ENCODE assay signal across 20 cellular contexts in genomic region chr2:187618813-187619212, GRCh38.
DNase-seq lines count a peak whose midpoint lies in the region; ATAC-seq and TF ChIP-seq lines count a peak whose summit lies in the region.
"Had no signal": no experiment of that assay in that cellular context is flagged by ENCODE, and none has a peak within 500 bp of the region (broad histone marks: within the 10 kb centered on the region; RNA-seq: fewer than 3 reads in every experiment).

No MANE protein-coding gene starts in this region.

- H2AK5ac ChIP-seq in H9 (ENCODE audit: insufficient read length, low read length), result no peak overlapping the region

- TF ChIP-seq CTCF in H9 (conservative IDR thresholded peaks at IDR 0.05) (no peak), fibroblast of villous mesenchyme (IDR thresholded peaks at IDR 0.05; ENCODE audit: insufficient read depth, low read depth, low read length) (no peak), natural killer cell (IDR thresholded peaks at IDR 0.05) (no peak)

- no peak overlapping the region for H3K18ac ChIP-seq in H9 (ENCODE audit: insufficient read length, low read depth, low read length)

- H3K36me3 Mint-ChIP-seq in H9 (ENCODE audit: insufficient read depth in 1 of 3, low read depth in 3 of 3) (no peaks in the 10 kb centered on the region), natural killer cell (no peaks in the 10 kb centered on the region)
- H3K36me3 Mint-ChIP-seq: activated naive CD8-positive, alpha-beta T cell treated with anti-CD3 and anti-CD28 coated beads, Interleukin-2, amount 10 ng/mL, durations not matched to agents 7 days and 5 days had no signal

- H2BK120ac ChIP-seq in H9 (ENCODE audit: low read depth, low read length, poor library complexity, severe bottlenecking), result no peak overlapping the region

- H3K56ac ChIP-seq in H9 (ENCODE audit: insufficient read length, low read depth, low read length), result no peak overlapping the region

- no peak overlapping the region for H3K27ac ChIP-seq in H9 (ENCODE audit: insufficient read length, low read depth, low read length)
- H3K27ac ChIP-seq: colonic mucosa, esophagus squamous epithelium, tibial nerve had no signal

- intact Hi-C loops in Right ventricle myocardium inferior (cut with DNase I), result no loop called here
- intact Hi-C loops in natural killer cell (cut with micrococcal nuclease), result no loop called here

- H3K4me3 ChIP-seq in fibroblast of villous mesenchyme (ENCODE audit: low read depth, low read length), result no peak overlapping the region
- H3K4me3 ChIP-seq: colonic mucosa, esophagus squamous epithelium, mucosa of descending colon, tibial nerve had no signal

- peak overlapping the region; percentile 5 to 89 (median 21); a peak in 2 of 7 replicates for H3K27ac Mint-ChIP-seq in H9
- H3K27ac Mint-ChIP-seq in natural killer cell, result no peak overlapping the region
- H3K27ac Mint-ChIP-seq: activated CD4-positive, alpha-beta T cell treated with anti-CD3 and anti-CD28 coated beads, Interleukin-2, amount 10 ng/mL, durations not matched to agents 24 days and 14 days; activated naive CD8-positive, alpha-beta T cell treated with anti-CD3 and anti-CD28 coated beads, Interleukin-2, amount 10 ng/mL, durations not matched to agents 7 days and 5 days; B cell had no signal

- H3K27me3 ChIP-seq in H9 (ENCODE audit: insufficient read depth, low read length), result no peaks in the 10 kb centered on the region
- H3K27me3 ChIP-seq: colonic mucosa, esophagus squamous epithelium, tibial nerve had no signal

- no peaks in the 10 kb centered on the region for H3K9me3 ChIP-seq in H9 (ENCODE audit: control insufficient read depth, low read depth, low read length)
- H3K9me3 ChIP-seq: colonic mucosa, esophagus squamous epithelium, mucosa of descending colon, tibial nerve had no signal

- no peak overlapping the region for H3K4me3 Mint-ChIP-seq in H9
- no peak overlapping the region for H3K4me3 Mint-ChIP-seq in natural killer cell
- H3K4me3 Mint-ChIP-seq: activated CD4-positive, alpha-beta T cell treated with anti-CD3 and anti-CD28 coated beads, Interleukin-2, amount 10 ng/mL, durations not matched to agents 24 days and 14 days; activated naive CD8-positive, alpha-beta T cell treated with anti-CD3 and anti-CD28 coated beads, Interleukin-2, amount 10 ng/mL, durations not matched to agents 7 days and 5 days; B cell had no signal

- H2BK15ac ChIP-seq in H9 (ENCODE audit: low read depth, low read length), result no peak overlapping the region

- no peak overlapping the region for H3K4me2 ChIP-seq in H9 (ENCODE audit: insufficient read depth, insufficient read length, low read length)

- no peak overlapping the region for H2BK20ac ChIP-seq in H9 (ENCODE audit: low read depth, low read length, poor library complexity, severe bottlenecking)

- no peaks in the 10 kb centered on the region for H3K23me2 ChIP-seq in H9 (ENCODE audit: insufficient read length, low read depth, low read length, poor library complexity, severe bottlenecking)

- H4K8ac ChIP-seq in H9 (replicated peaks; ENCODE audit: insufficient read length, low read depth, low read length), result no peak overlapping the region

- no peaks in the 10 kb centered on the region for H3K79me1 ChIP-seq in H9 (ENCODE audit: insufficient read depth, low read depth, low read length, poor library complexity, severe bottlenecking)

- no peak overlapping the region for H3T11ph ChIP-seq in H9 (ENCODE audit: low read length)

- H4K5ac ChIP-seq in H9 (ENCODE audit: insufficient read length, low read depth, low read length), result no peak overlapping the region

- H3K4me1 Mint-ChIP-seq in H9 (peaks cover 34 to 48% of the 10 kb centered on the region in 2 experiments), natural killer cell (no peaks in the 10 kb centered on the region)
- H3K4me1 Mint-ChIP-seq: activated CD4-positive, alpha-beta T cell treated with anti-CD3 and anti-CD28 coated beads, Interleukin-2, amount 10 ng/mL, durations not matched to agents 24 days and 14 days; activated naive CD8-positive, alpha-beta T cell treated with anti-CD3 and anti-CD28 coated beads, Interleukin-2, amount 10 ng/mL, durations not matched to agents 7 days and 5 days; B cell had no signal

- H3K9me3 Mint-ChIP-seq in H9 (no peaks in the 10 kb centered on the region), natural killer cell (peaks cover 2 to 7% of the 10 kb centered on the region in 2 donors)
- H3K9me3 Mint-ChIP-seq: activated CD4-positive, alpha-beta T cell treated with anti-CD3 and anti-CD28 coated beads, Interleukin-2, amount 10 ng/mL, durations not matched to agents 24 days and 14 days; activated naive CD8-positive, alpha-beta T cell treated with anti-CD3 and anti-CD28 coated beads, Interleukin-2, amount 10 ng/mL, durations not matched to agents 7 days and 5 days had no signal

- H4K91ac ChIP-seq in H9 (ENCODE audit: insufficient read length, low read depth, low read length), result no peak overlapping the region

- ATAC-seq in Right ventricle myocardium inferior (no peak), natural killer cell (no peak)
- ATAC-seq: mucosa of descending colon had no signal

- H2BK5ac ChIP-seq in H9 (ENCODE audit: insufficient read length, low read length), result no peak overlapping the region

- H3K27me3 Mint-ChIP-seq in H9 (ENCODE audit: low read depth), result peaks cover 3% of the 10 kb centered on the region; the same call in 1 of the 2 replicates
- no peaks in the 10 kb centered on the region for H3K27me3 Mint-ChIP-seq in natural killer cell (ENCODE audit: low read depth in 2 of 2)
- H3K27me3 Mint-ChIP-seq: activated CD4-positive, alpha-beta T cell treated with anti-CD3 and anti-CD28 coated beads, Interleukin-2, amount 10 ng/mL, durations not matched to agents 24 days and 14 days; activated naive CD8-positive, alpha-beta T cell treated with anti-CD3 and anti-CD28 coated beads, Interleukin-2, amount 10 ng/mL, durations not matched to agents 7 days and 5 days; B cell had no signal

- WGBS in H9 (ENCODE audit: extremely low coverage, insufficient read length, low lambda C conversion rate), result no CpG with 5 or more reads among the region's 2 CpGs

- H3K4ac ChIP-seq in H9 (ENCODE audit: low read depth, low read length), result no peak overlapping the region

- DNase-seq in H9 (no peak), amniotic epithelial cell (ENCODE audit: low read depth) (peak; percentile 61), fibroblast of villous mesenchyme (ENCODE audit: low read depth) (peak; percentile 3), occipital lobe (lab: John Stamatoyannopoulos, UW) (peak; percentile 4), Right ventricle myocardium inferior (ENCODE audit: missing footprints) (no peak), natural killer cell (no peak), dedifferentiated amniotic fluid mesenchymal stem cell (ENCODE audit: extremely low spot score) (no peak)
- DNase-seq in activated CD4-positive, alpha-beta T cell treated with anti-CD3 and anti-CD28 coated beads, Interleukin-2, amount 50 U/mL, for 48 hours, result no peak
- DNase-seq: activated CD4-positive, alpha-beta T cell treated with anti-CD3 and anti-CD28 coated beads, Interleukin-2, amount 10 ng/mL, durations not matched to agents 24 days and 14 days; activated naive CD8-positive, alpha-beta T cell treated with anti-CD3 and anti-CD28 coated beads, Interleukin-2, amount 10 ng/mL, durations not matched to agents 7 days and 5 days; activated T-cell treated with anti-CD3 and anti-CD28 coated beads, Interleukin-2, amount 50 U/mL, for 1 hour; colonic mucosa; DMS153; esophagus squamous epithelium; mucosa of descending colon; NCI-H1092; NCI-H446; stimulated activated CD4-positive, alpha-beta T cell treated with anti-CD3 and anti-CD28 coated beads, Interleukin-2, amount 100 ng/mL, for 48 hours had no signal

- no peak overlapping the region for H2BK12ac ChIP-seq in H9 (ENCODE audit: insufficient read length, low read depth, low read length)

- no peaks in the 10 kb centered on the region for H3K79me2 ChIP-seq in H9 (ENCODE audit: insufficient read depth, low read length)

- peaks cover 6% of the 10 kb centered on the region; the same call in 1 of the 2 replicates for H3K4me1 ChIP-seq in H9 (ENCODE audit: insufficient read depth, low read length)
- H3K4me1 ChIP-seq: colonic mucosa, esophagus squamous epithelium, tibial nerve had no signal

- H3K9ac ChIP-seq in H9 (ENCODE audit: extremely low read depth, insufficient read length, low read length), result no peak overlapping the region

- no peaks in the 10 kb centered on the region for H4K20me1 ChIP-seq in H9 (ENCODE audit: control insufficient read depth, insufficient read depth, insufficient read length)

- H2AFZ ChIP-seq in H9 (ENCODE audit: low read length), result no peak overlapping the region

- no peak overlapping the region for H3K23ac ChIP-seq in H9 (ENCODE audit: insufficient read length, low read depth, low read length)

- H3K14ac ChIP-seq in H9 (ENCODE audit: insufficient read depth, low read length), result no peak overlapping the region

Comparison
In these comparisons a context has a peak if more than half of its experiments do, and no peak if none do; other contexts are left out.
1. DNase-seq: peak in amniotic epithelial cell (single experiment), fibroblast of villous mesenchyme (single experiment) and occipital lobe (single experiment); none in H9 (single experiment), Right ventricle myocardium inferior (single experiment), natural killer cell (single experiment), activated CD4-positive, alpha-beta T cell treated with anti-CD3 and anti-CD28 coated beads, Interleukin-2, amount 50 U/mL, for 48 hours (0 of 2) and dedifferentiated amniotic fluid mesenchymal stem cell (single experiment).
2. H3K27ac Mint-ChIP-seq: peak in H9 (3 of 3); none in natural killer cell (0 of 2).